In the genomic region with DNA sequence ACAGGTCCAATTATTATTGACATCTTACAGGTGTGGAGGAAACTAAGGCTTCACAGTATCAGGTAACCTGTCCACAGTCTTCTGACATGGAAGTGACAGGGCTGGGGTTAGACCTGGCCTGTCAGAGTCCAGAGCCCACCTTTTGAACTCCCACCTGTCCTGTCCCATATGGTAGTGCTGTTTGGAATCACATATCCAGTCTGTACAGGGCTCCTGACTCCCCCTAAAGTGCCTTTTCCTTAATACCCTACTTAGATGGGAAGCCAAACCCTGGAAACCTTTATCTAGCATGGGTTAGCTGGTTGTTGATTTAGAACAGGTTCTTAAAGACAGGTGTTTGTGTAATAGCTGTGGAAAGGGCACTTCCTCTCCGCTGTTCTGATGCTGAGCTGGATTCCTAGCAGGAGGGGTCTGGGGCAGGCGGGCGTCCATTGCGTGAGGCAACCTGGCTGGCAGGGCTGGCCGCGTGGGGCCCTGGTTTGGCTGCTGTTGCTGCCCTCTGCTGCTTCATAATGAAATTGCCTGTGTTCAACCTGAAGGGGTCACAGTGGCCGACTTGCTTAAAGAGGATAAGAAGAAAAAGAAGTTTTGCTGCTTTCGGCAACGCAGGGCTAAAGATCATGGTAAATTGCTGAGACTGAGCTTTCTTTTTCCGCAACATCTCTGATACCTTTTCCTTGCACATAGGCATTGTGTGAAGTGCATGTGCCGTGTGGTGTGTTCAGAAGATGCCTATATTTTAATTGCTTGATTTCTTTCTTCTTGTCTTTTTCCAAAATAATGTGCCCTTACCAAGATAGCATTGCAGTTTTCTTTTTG, we compare ENCODE assay signal across 8 cellular contexts.
A peak's percentile ranks its signal among the peaks of the same experiment; 100 is the strongest.
DNase-seq lines count a peak whose midpoint lies in the region; ATAC-seq, FAIRE-seq and TF ChIP-seq lines count a peak whose summit lies in the region.

No MANE protein-coding gene starts in this region.

- no peaks in the 10 kb centered on the region for H3K9me3 Mint-ChIP-seq in T-helper 2 cell treated with Interferon-gamma antibody and Interleukin-4, amounts not matched to agents 5 μg/mL and 100 μg/mL, for 36 hours
- no peaks in the 10 kb centered on the region for H3K9me3 Mint-ChIP-seq in astrocyte (ENCODE audit: unreplicated experiment)

- H3K4me3 ChIP-seq in NB4 (ENCODE audit: low read depth, low read length) (no peak overlapping the region), astrocyte (ENCODE audit: insufficient read depth, low read depth, low read length) (no peak overlapping the region)

- TF ChIP-seq CTCF in NB4 (IDR thresholded peaks at IDR 0.05; ENCODE audit: low read depth, low read length) (peak; percentile 57), astrocyte (IDR thresholded peaks at IDR 0.05; ENCODE audit: insufficient read depth, low read depth, low read length) (peak; percentile 72)

- peaks cover 37% of the 10 kb centered on the region for H3K4me1 Mint-ChIP-seq in T-helper 2 cell treated with Interferon-gamma antibody and Interleukin-4, amounts not matched to agents 5 μg/mL and 100 μg/mL, for 36 hours (ENCODE audit: low read depth)
- peaks cover 7% of the 10 kb centered on the region for H3K4me1 Mint-ChIP-seq in astrocyte (ENCODE audit: low read depth, unreplicated experiment)

- H3K36me3 ChIP-seq in astrocyte (ENCODE audit: insufficient read depth, low read length): no peaks in the 10 kb centered on the region

- H3K27ac ChIP-seq in astrocyte (ENCODE audit: low read depth, low read length): no peak overlapping the region

- H3K79me2 ChIP-seq in astrocyte (ENCODE audit: insufficient read depth, low read length): no peaks in the 10 kb centered on the region

- H3K4me3 Mint-ChIP-seq in T-helper 2 cell treated with Interferon-gamma antibody and Interleukin-4, amounts not matched to agents 5 μg/mL and 100 μg/mL, for 36 hours: no peak overlapping the region
- H3K4me3 Mint-ChIP-seq in astrocyte (ENCODE audit: unreplicated experiment): no peak overlapping the region

- DNase-seq in COLO668 (lab: John Stamatoyannopoulos, UW; ENCODE audit: unreplicated experiment) (peak; percentile 63), NB4 (ENCODE audit: low read depth) (peak; percentile 70), astrocyte (ENCODE audit: low read depth) (peak; percentile 24), hepatic stellate cell (ENCODE audit: low spot score) (peak; percentile 61), sciatic nerve (ENCODE audit: low spot score) (peak; percentile 80)
- DNase-seq in T-helper 2 cell treated with Interferon-gamma antibody and Interleukin-4, amounts not matched to agents 5 μg/mL and 100 μg/mL, for 36 hours (ENCODE audit: low spot score): peak; percentile 62

- no peaks in the 10 kb centered on the region for H3K36me3 Mint-ChIP-seq in T-helper 2 cell treated with Interferon-gamma antibody and Interleukin-4, amounts not matched to agents 5 μg/mL and 100 μg/mL, for 36 hours (ENCODE audit: low read depth)
- H3K36me3 Mint-ChIP-seq in astrocyte (ENCODE audit: low read depth, unreplicated experiment): no peaks in the 10 kb centered on the region

- no peaks in the 10 kb centered on the region for H3K9me3 ChIP-seq in astrocyte (ENCODE audit: insufficient read depth, low read depth, low read length)

- peak overlapping the region; percentile 8 for H2AFZ ChIP-seq in astrocyte (ENCODE audit: low read depth, low read length)

- ATAC-seq in GM21526 (IDR thresholded peaks at IDR 0.05; ENCODE audit: low FRiP score, unreplicated experiment) (peak; percentile 53), sciatic nerve (peak; percentile 89), HG03354 (IDR thresholded peaks at IDR 0.05; ENCODE audit: poor library complexity, severe bottlenecking, unreplicated experiment) (no peak)

- no peaks in the 10 kb centered on the region for H4K20me1 ChIP-seq in astrocyte (ENCODE audit: insufficient read depth, low read length)

- TF ChIP-seq POLR2A in NB4 (IDR thresholded peaks at IDR 0.05; ENCODE audit: extremely low read depth, insufficient read length): no peak

- no peak overlapping the region for H3K27ac Mint-ChIP-seq in T-helper 2 cell treated with Interferon-gamma antibody and Interleukin-4, amounts not matched to agents 5 μg/mL and 100 μg/mL, for 36 hours
- no peak overlapping the region for H3K27ac Mint-ChIP-seq in astrocyte (ENCODE audit: unreplicated experiment)

- H3K4me2 ChIP-seq in astrocyte (ENCODE audit: low read length): no peak overlapping the region

- no peak overlapping the region for H3K9ac ChIP-seq in astrocyte (ENCODE audit: low read length)

- intact Hi-C loops in sciatic nerve (cut with DNase I): loop anchor here (5.0 kb wide), 1 partner anchor 333 kb away; no protein-coding TSS in a partner anchor

- H3K27me3 ChIP-seq in astrocyte (ENCODE audit: insufficient read depth, low read length): no peaks in the 10 kb centered on the region

- H3K27me3 Mint-ChIP-seq in T-helper 2 cell treated with Interferon-gamma antibody and Interleukin-4, amounts not matched to agents 5 μg/mL and 100 μg/mL, for 36 hours (ENCODE audit: low read depth): no peaks in the 10 kb centered on the region
- H3K27me3 Mint-ChIP-seq in astrocyte (ENCODE audit: low read depth, unreplicated experiment): peaks cover 24% of the 10 kb centered on the region

- FAIRE-seq in astrocyte (lab: Jason Lieb, UNC): peak; percentile 20

- H3K4me1 ChIP-seq in astrocyte (ENCODE audit: insufficient read depth, low read length): peaks cover 1% of the 10 kb centered on the region

Comparison
In these comparisons a context has a peak if more than half of its experiments do, and no peak if none do; other contexts are left out.
1. DNase-seq: peak in every context shown above with its lines; median percentile 80 in sciatic nerve; 70 in NB4; 63 in COLO668; 62 in T-helper 2 cell treated with Interferon-gamma antibody and Interleukin-4, amounts not matched to agents 5 μg/mL and 100 μg/mL, for 36 hours; 61 in hepatic stellate cell; 24 in astrocyte.